Comparison of ENCODE assay signal across 8 cellular contexts in genomic region chr19:38930776-38931761, GRCh38. TPM values are rescaled to one million over a fixed set of nuclear protein-coding genes. Genes with fewer than 3 reads are reported as not detected.
DNase-seq lines count a peak whose midpoint lies in the region; ATAC-seq and TF ChIP-seq lines count a peak whose summit lies in the region.

MRPS12 (plus strand) TSS chr19:38930944; CDS start chr19:38931295, 351 bp downstream.

- peak within 1 kb of the TSS; percentile 59 for H2BK120ac ChIP-seq in trophoblast cell (ENCODE audit: insufficient read depth, low read length, poor library complexity)

- H3K4me1 ChIP-seq in heart left ventricle, result peaks cover 4 to 43% (median 23%) of the 10 kb centered on the region in 12 donors
- H3K4me1 ChIP-seq in trophoblast cell (ENCODE audit: control insufficient read depth in 1 of 2, insufficient read depth in 2 of 2, low read length in 2 of 2), result peaks cover 7 to 11% of the 10 kb centered on the region in 2 experiments
- peaks cover 15% of the 10 kb centered on the region for H3K4me1 ChIP-seq in upper lobe of right lung

- peak within 1 kb of the TSS; percentile 10 for H3K14ac ChIP-seq in trophoblast cell (ENCODE audit: low read length)

- peak; percentile 97 to 98 (median 98) for ATAC-seq in heart left ventricle
- ATAC-seq in upper lobe of right lung, result peak; percentile 97

- POLR2A ChIA-PET in HEK293T (lab: Yijun Ruan, JAX), result interaction anchor here (0.6 to 2.9 kb wide), 22 partner anchors 10 to 528 kb away, joined by 3 to 14 read pairs (median 4); partner anchors contain the start of genes ACTN4, ECH1, FAM98C and NFKBIB

- H3K79me1 ChIP-seq in trophoblast cell (ENCODE audit: low read length), result peaks cover 8% of the 10 kb centered on the region

- H2BK5ac ChIP-seq in trophoblast cell (ENCODE audit: low read depth, low read length, poor library complexity), result peak within 1 kb of the TSS; percentile 64

- peak in 1 of 2 donors; percentile 58 for TF ChIP-seq POLR2A in heart left ventricle (IDR thresholded peaks at IDR 0.05)

- peak within 1 kb of the TSS; percentile 78 for H2AFZ ChIP-seq in trophoblast cell (ENCODE audit: insufficient read depth, low read length, poor library complexity)

- H3K18ac ChIP-seq in trophoblast cell (ENCODE audit: low read length), result peak within 1 kb of the TSS; percentile 68

- peak within 1 kb of the TSS; percentile 98 for H4K8ac ChIP-seq in trophoblast cell (ENCODE audit: low read depth, low read length)

- H3K9ac ChIP-seq in SK-N-MC (ENCODE audit: insufficient read length), result peak within 1 kb of the TSS; percentile 96
- peak within 1 kb of the TSS; percentile 92 for H3K9ac ChIP-seq in trophoblast cell (ENCODE audit: low read length)

- H3K27ac ChIP-seq in SK-N-MC (peak within 1 kb of the TSS; percentile 94), heart left ventricle (peak within 1 kb of the TSS; percentile 57 to 94 (median 90)), trophoblast cell (ENCODE audit: low read depth, low read length) (peak within 1 kb of the TSS; percentile 82), upper lobe of right lung (peak within 1 kb of the TSS; percentile 86)

- 5 to 9% (median 6%) methylated on average over 25 to 48 of the region's 48 CpGs for WGBS in heart left ventricle, 4 donors
- no CpG with 5 or more reads among the region's 48 CpGs for WGBS in trophoblast cell (ENCODE audit: extremely low coverage, insufficient coverage, insufficient read length)

- peak within 1 kb of the TSS; percentile 65 for H2AK5ac ChIP-seq in trophoblast cell (ENCODE audit: low read length)

- intact Hi-C loops in heart left ventricle (cut with DNase I), result loop anchor here in 9 of 10 donors (1.0 to 10.0 kb wide), 17 partner anchors 30 to 536 kb away; partner anchors contain the start of genes FAM98C (in 5 of the 9), EIF3K (in 3 of the 9), MAP4K1 (in 3 of the 9) and HNRNPL (in 1 of the 9)
- intact Hi-C loops in upper lobe of right lung (cut with DNase I), result no loop called here

- H3K27me3 ChIP-seq in heart left ventricle, result no peaks in the 10 kb centered on the region
- no peaks in the 10 kb centered on the region for H3K27me3 ChIP-seq in trophoblast cell (ENCODE audit: insufficient read depth, low read length)
- no peaks in the 10 kb centered on the region for H3K27me3 ChIP-seq in upper lobe of right lung

- H3K4me2 ChIP-seq in trophoblast cell (ENCODE audit: low read length), result peak within 1 kb of the TSS; percentile 86

- H3K79me2 ChIP-seq in trophoblast cell (ENCODE audit: control insufficient read depth, insufficient read depth, low read length, poor library complexity), result peaks cover 10% of the 10 kb centered on the region

- H4K12ac ChIP-seq in trophoblast cell (ENCODE audit: low read depth, low read length), result peak within 1 kb of the TSS; percentile 55

- DNase-seq in GM10266 (ENCODE audit: extremely low spot score) (peak; percentile 99), HEK293T (ENCODE audit: extremely low spot score) (peak; percentile 98), MV-4-11 (lab: John Stamatoyannopoulos, UW) (peak; percentile 100), SK-N-MC (ENCODE audit: low read depth, low spot score) (peak; percentile 98), amniotic stem cell (lab: John Stamatoyannopoulos, UW) (peak; percentile 99), heart left ventricle (peak; percentile 98 to 99 (median 99)), trophoblast cell (peak; percentile 100), upper lobe of right lung (peak; percentile 99)

- H3K23ac ChIP-seq in trophoblast cell (ENCODE audit: low read length), result no peak within 1 kb of the TSS

- peak within 1 kb of the TSS; percentile 86 for H3K4me3 ChIP-seq in SK-N-MC
- peak within 1 kb of the TSS; percentile 51 to 91 (median 72) for H3K4me3 ChIP-seq in heart left ventricle
- H3K4me3 ChIP-seq in trophoblast cell (ENCODE audit: low read depth, low read length), result peak within 1 kb of the TSS; percentile 89
- H3K4me3 ChIP-seq in upper lobe of right lung, result peak within 1 kb of the TSS; percentile 83

- H4K91ac ChIP-seq in trophoblast cell (ENCODE audit: low read depth, low read length), result peak within 1 kb of the TSS; percentile 80

- CTCF ChIA-PET in HEK293T (lab: Yijun Ruan, JAX), result interaction anchor here (0.5 to 2.2 kb wide), 11 partner anchors 12 to 528 kb away, joined by 3 to 6 read pairs (median 4); partner anchors contain the start of genes FAM98C, NFKBIB and SIRT2

- peak within 1 kb of the TSS; percentile 80 for H3K4ac ChIP-seq in trophoblast cell (ENCODE audit: low read depth, low read length)

- no peak within 1 kb of the TSS for H2BK12ac ChIP-seq in trophoblast cell (ENCODE audit: low read length)

- TF ChIP-seq CTCF in GM10266 (IDR thresholded peaks at IDR 0.05; ENCODE audit: control insufficient read depth, insufficient read depth, low read depth, missing control alignments) (no peak), heart left ventricle (IDR thresholded peaks at IDR 0.05) (no peak), upper lobe of right lung (IDR thresholded peaks at IDR 0.05) (no peak)

- H3K9me3 ChIP-seq in SK-N-MC (ENCODE audit: low read depth, low read length), result no peaks in the 10 kb centered on the region
- H3K9me3 ChIP-seq in heart left ventricle, result peaks cover 0 to 11% (median 0%) of the 10 kb centered on the region in 12 donors
- H3K9me3 ChIP-seq in trophoblast cell (ENCODE audit: insufficient read depth, low read depth, low read length), result peaks cover 9% of the 10 kb centered on the region
- H3K9me3 ChIP-seq in upper lobe of right lung, result no peaks in the 10 kb centered on the region

- H3K36me3 ChIP-seq in SK-N-MC (ENCODE audit: insufficient read depth, low read length), result peaks cover 26% of the 10 kb centered on the region
- H3K36me3 ChIP-seq in heart left ventricle, result peaks cover 0 to 15% (median 11%) of the 10 kb centered on the region in 9 donors
- H3K36me3 ChIP-seq in trophoblast cell (ENCODE audit: control insufficient read depth in 1 of 2, insufficient read depth in 2 of 2, low read length in 2 of 2), result peaks cover 16 to 18% of the 10 kb centered on the region in 2 experiments
- peaks cover 8% of the 10 kb centered on the region for H3K36me3 ChIP-seq in upper lobe of right lung

TF ChIP-seq in HEK293T, 16 proteins besides CTCF, POLR2A, EP300 and RAD21:
- peak; percentile 81 for TF ChIP-seq L3MBTL2 (conservative IDR thresholded peaks at IDR 0.05)
- TF ChIP-seq BHLHE40 (IDR thresholded peaks at IDR 0.05; ENCODE audit: borderline replicate concordance), result no peak
- TF ChIP-seq ZNF384 (IDR thresholded peaks at IDR 0.05), result no peak
- TF ChIP-seq FOXK2 (IDR thresholded peaks at IDR 0.05), result no peak
- TF ChIP-seq PKNOX1 (IDR thresholded peaks at IDR 0.05), result peak; percentile 96
- no peak for TF ChIP-seq NFRKB (IDR thresholded peaks at IDR 0.05)
- TF ChIP-seq SUZ12 (IDR thresholded peaks at IDR 0.05), result no peak
- TF ChIP-seq LEF1 (IDR thresholded peaks at IDR 0.05; ENCODE audit: borderline replicate concordance), result no peak
- no peak for TF ChIP-seq FOXM1 (IDR thresholded peaks at IDR 0.05; ENCODE audit: borderline replicate concordance)
- no peak for TF ChIP-seq SP1 (IDR thresholded peaks at IDR 0.05)
- TF ChIP-seq CTBP1 (IDR thresholded peaks at IDR 0.05; ENCODE audit: borderline replicate concordance), result no peak
- TF ChIP-seq ELF4 (IDR thresholded peaks at IDR 0.05), result peak; percentile 60; the same call in 1 of the 2 replicates
- peak; percentile 96; the same call in 1 of the 2 replicates for TF ChIP-seq HDGF (IDR thresholded peaks at IDR 0.05; ENCODE audit: borderline replicate concordance)
- TF ChIP-seq TARDBP (IDR thresholded peaks at IDR 0.05), result no peak
- no peak for TF ChIP-seq ARNT (IDR thresholded peaks at IDR 0.05)
- no peak for TF ChIP-seq FOXA1 (IDR thresholded peaks at IDR 0.05)

RNA-seq across cellular contexts. Expression of gene MRPS12, which starts in this region (rescaled TPM):
- total RNA-seq in heart left ventricle (10 to 100 TPM; 45.7 to 67.9 (median 52.6) TPM), upper lobe of right lung (28.8 TPM)
- 100 to 1,000 TPM in 1 of 2 donors, 10 to 100 TPM in 1; 54.4 to 115 TPM for polyA plus RNA-seq in heart left ventricle
- 45.7 and 46.6 TPM in 2 replicates for polyA plus RNA-seq in trophoblast cell (2013)

Comparison
In these comparisons a context has a peak if more than half of its experiments do, and no peak if none do; other contexts are left out.
1. Peak in every context shown above with its lines: DNase-seq, ATAC-seq, H3K4me3 ChIP-seq and H3K27ac ChIP-seq.